1 cellular context compared by ENCODE assay signal in the genomic region with DNA sequence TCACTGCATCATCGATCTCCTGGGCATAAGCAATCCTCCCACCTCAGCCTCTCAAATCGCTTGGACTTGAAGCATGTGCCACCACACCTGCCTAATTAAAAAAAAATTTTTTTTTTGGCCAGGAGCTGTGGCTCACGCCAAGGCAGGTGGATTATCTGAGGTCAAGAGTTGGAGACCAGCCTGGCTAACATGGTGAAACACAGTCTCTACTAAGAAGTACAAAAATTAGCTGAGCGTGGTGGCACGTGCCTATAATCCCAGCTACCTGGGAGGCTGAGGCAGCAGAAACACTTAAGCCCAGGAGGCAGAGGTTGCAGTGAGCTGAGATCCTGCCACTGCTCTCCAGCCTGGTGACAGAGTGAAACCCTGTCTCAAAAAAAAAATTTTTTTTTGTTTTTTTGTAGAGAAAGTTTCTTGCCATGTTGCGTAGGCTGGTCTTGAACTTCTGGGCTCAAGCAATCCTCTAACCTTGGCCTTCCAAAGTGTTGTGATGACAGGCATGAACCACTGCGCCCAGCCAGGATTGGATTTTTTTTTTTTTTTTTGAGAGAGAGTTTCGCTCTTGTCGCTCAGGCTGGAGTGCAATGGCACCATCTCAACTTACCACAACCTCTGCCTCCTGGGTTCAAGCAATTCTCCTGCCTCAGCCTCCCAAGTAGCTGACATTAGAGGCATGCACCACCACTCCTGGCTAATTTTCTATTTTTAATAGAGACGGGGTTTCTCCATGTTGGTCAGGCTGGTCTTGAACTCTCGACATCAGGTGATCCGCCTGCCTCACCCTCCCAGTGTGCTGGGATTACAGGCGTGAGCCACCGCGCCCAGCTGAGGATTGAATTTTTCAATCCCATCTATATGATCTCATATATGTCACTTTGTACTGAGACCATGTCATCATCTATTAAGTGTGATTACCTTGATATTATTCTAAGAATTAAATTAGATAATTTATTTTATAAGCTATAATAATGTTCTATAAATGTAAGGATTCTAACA.
TF ChIP-seq lines count a peak whose summit lies in the region.

No MANE protein-coding gene starts in this region.

TF ChIP-seq in H1, 55 proteins besides CTCF, POLR2A, EP300 and RAD21:
- TF ChIP-seq KDM5A (IDR thresholded peaks at IDR 0.05; ENCODE audit: low read length) (no peak), HDAC6 (IDR thresholded peaks at IDR 0.05; ENCODE audit: low read depth, low read length) (no peak), SP4 (IDR thresholded peaks at IDR 0.05; ENCODE audit: low read length) (no peak), ATF3 (IDR thresholded peaks at IDR 0.05; ENCODE audit: insufficient read depth, low read depth, low read length) (no peak), CBX8 (IDR thresholded peaks at IDR 0.05; ENCODE audit: borderline replicate concordance, low read depth, low read length) (no peak), SRF (IDR thresholded peaks at IDR 0.05; ENCODE audit: low read depth, low read length) (no peak), NANOG (IDR thresholded peaks at IDR 0.05; ENCODE audit: insufficient read depth, low read depth, low read length, poor library complexity, severe bottlenecking) (no peak), TCF12 (IDR thresholded peaks at IDR 0.05; ENCODE audit: low read depth, low read length) (no peak), HDAC2 (IDR thresholded peaks at IDR 0.05; ENCODE audit: borderline replicate concordance in 1 of 2, low read depth in 2 of 2, low read length in 2 of 2) (no peak), JUN (IDR thresholded peaks at IDR 0.05; ENCODE audit: low read depth, low read length) (no peak), JUND (IDR thresholded peaks at IDR 0.05; ENCODE audit: low read length) (no peak), RXRA (IDR thresholded peaks at IDR 0.05; ENCODE audit: insufficient read depth, low read depth, low read length) (no peak)
- TF ChIP-seq, protein P1, sequence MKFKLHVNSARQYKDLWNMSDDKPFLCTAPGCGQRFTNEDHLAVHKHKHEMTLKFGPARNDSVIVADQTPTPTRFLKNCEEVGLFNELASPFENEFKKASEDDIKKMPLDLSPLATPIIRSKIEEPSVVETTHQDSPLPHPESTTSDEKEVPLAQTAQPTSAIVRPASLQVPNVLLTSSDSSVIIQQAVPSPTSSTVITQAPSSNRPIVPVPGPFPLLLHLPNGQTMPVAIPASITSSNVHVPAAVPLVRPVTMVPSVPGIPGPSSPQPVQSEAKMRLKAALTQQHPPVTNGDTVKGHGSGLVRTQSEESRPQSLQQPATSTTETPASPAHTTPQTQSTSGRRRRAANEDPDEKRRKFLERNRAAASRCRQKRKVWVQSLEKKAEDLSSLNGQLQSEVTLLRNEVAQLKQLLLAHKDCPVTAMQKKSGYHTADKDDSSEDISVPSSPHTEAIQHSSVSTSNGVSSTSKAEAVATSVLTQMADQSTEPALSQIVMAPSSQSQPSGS (IDR thresholded peaks at IDR 0.05; ENCODE audit: low read length) = no peak
- TF ChIP-seq, protein P2, sequence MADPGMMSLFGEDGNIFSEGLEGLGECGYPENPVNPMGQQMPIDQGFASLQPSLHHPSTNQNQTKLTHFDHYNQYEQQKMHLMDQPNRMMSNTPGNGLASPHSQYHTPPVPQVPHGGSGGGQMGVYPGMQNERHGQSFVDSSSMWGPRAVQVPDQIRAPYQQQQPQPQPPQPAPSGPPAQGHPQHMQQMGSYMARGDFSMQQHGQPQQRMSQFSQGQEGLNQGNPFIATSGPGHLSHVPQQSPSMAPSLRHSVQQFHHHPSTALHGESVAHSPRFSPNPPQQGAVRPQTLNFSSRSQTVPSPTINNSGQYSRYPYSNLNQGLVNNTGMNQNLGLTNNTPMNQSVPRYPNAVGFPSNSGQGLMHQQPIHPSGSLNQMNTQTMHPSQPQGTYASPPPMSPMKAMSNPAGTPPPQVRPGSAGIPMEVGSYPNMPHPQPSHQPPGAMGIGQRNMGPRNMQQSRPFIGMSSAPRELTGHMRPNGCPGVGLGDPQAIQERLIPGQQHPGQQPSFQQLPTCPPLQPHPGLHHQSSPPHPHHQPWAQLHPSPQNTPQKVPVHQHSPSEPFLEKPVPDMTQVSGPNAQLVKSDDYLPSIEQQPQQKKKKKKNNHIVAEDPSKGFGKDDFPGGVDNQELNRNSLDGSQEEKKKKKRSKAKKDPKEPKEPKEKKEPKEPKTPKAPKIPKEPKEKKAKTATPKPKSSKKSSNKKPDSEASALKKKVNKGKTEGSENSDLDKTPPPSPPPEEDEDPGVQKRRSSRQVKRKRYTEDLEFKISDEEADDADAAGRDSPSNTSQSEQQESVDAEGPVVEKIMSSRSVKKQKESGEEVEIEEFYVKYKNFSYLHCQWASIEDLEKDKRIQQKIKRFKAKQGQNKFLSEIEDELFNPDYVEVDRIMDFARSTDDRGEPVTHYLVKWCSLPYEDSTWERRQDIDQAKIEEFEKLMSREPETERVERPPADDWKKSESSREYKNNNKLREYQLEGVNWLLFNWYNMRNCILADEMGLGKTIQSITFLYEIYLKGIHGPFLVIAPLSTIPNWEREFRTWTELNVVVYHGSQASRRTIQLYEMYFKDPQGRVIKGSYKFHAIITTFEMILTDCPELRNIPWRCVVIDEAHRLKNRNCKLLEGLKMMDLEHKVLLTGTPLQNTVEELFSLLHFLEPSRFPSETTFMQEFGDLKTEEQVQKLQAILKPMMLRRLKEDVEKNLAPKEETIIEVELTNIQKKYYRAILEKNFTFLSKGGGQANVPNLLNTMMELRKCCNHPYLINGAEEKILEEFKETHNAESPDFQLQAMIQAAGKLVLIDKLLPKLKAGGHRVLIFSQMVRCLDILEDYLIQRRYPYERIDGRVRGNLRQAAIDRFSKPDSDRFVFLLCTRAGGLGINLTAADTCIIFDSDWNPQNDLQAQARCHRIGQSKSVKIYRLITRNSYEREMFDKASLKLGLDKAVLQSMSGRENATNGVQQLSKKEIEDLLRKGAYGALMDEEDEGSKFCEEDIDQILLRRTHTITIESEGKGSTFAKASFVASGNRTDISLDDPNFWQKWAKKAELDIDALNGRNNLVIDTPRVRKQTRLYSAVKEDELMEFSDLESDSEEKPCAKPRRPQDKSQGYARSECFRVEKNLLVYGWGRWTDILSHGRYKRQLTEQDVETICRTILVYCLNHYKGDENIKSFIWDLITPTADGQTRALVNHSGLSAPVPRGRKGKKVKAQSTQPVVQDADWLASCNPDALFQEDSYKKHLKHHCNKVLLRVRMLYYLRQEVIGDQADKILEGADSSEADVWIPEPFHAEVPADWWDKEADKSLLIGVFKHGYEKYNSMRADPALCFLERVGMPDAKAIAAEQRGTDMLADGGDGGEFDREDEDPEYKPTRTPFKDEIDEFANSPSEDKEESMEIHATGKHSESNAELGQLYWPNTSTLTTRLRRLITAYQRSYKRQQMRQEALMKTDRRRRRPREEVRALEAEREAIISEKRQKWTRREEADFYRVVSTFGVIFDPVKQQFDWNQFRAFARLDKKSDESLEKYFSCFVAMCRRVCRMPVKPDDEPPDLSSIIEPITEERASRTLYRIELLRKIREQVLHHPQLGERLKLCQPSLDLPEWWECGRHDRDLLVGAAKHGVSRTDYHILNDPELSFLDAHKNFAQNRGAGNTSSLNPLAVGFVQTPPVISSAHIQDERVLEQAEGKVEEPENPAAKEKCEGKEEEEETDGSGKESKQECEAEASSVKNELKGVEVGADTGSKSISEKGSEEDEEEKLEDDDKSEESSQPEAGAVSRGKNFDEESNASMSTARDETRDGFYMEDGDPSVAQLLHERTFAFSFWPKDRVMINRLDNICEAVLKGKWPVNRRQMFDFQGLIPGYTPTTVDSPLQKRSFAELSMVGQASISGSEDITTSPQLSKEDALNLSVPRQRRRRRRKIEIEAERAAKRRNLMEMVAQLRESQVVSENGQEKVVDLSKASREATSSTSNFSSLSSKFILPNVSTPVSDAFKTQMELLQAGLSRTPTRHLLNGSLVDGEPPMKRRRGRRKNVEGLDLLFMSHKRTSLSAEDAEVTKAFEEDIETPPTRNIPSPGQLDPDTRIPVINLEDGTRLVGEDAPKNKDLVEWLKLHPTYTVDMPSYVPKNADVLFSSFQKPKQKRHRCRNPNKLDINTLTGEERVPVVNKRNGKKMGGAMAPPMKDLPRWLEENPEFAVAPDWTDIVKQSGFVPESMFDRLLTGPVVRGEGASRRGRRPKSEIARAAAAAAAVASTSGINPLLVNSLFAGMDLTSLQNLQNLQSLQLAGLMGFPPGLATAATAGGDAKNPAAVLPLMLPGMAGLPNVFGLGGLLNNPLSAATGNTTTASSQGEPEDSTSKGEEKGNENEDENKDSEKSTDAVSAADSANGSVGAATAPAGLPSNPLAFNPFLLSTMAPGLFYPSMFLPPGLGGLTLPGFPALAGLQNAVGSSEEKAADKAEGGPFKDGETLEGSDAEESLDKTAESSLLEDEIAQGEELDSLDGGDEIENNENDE (IDR thresholded peaks at IDR 0.05; ENCODE audit: insufficient replicate concordance, low read length) = no peak
